Comparison of ENCODE assay signal across 8 cellular contexts in the genomic region with DNA sequence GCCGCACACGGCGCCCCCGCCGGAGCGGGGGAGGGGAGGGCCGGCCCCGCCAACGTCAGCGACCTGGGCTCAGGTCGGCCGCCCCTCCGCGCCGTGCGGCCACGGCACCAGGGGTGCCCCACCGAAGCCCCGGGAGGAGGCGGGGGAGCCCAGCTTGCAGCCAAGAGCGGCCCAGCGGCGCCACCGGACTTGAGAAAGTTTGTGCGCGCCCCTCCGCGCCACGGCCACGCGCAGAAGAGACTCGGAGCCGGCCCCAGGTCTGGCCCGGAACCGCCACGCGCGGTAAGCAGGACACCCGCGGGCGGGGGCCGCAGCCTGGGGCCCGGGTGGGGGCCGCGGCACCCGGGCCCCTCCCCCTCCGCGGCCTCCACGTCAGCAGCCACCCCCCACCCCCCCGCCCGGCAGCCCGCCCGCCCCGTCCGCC. TPM values are rescaled to one million over a fixed set of nuclear protein-coding genes. Genes with fewer than 3 reads are reported as not detected.
DNase-seq lines count a peak whose midpoint lies in the region; ATAC-seq, FAIRE-seq and TF ChIP-seq lines count a peak whose summit lies in the region.

No MANE protein-coding gene starts in this region.

- peak; percentile 40 for ATAC-seq in GM19023 (IDR thresholded peaks at IDR 0.05; ENCODE audit: unreplicated experiment)
- peak; percentile 44 for ATAC-seq in HG03432 (IDR thresholded peaks at IDR 0.05; ENCODE audit: unreplicated experiment)
- peak; percentile 62 for ATAC-seq in activated CD8-positive, alpha-beta T cell treated with anti-CD3 and anti-CD28 coated beads, Interleukin-2, amount 10 ng/mL, durations not matched to agents 7 days and 5 days
- ATAC-seq in gastroesophageal sphincter = peak; percentile 40
- ATAC-seq in pancreas = peak; percentile 2 to 46 (median 18)

- no peak for TF ChIP-seq EP300 in gastroesophageal sphincter (IDR thresholded peaks at IDR 0.05)

- no peak overlapping the region for H2AFZ ChIP-seq in ACC112 (ENCODE audit: low read length, unreplicated experiment)

- no peaks in the 10 kb centered on the region for H3K27me3 ChIP-seq in ACC112 (ENCODE audit: insufficient read depth, low read length)
- H3K27me3 ChIP-seq in gastroesophageal sphincter = no peaks in the 10 kb centered on the region
- H3K27me3 ChIP-seq in pancreas = no peaks in the 10 kb centered on the region

- intact Hi-C loops in pancreas (cut with DNase I) = no loop called here

- H3K27ac ChIP-seq in ACC112 (ENCODE audit: low read depth, low read length) (peak overlapping the region; percentile 76), gastroesophageal sphincter (peak overlapping the region; percentile 97 to 98 (median 98)), pancreas (peak overlapping the region; percentile 91 to 97 (median 94))

- peaks cover 12% of the 10 kb centered on the region for H3K9me3 Mint-ChIP-seq in activated CD8-positive, alpha-beta T cell treated with anti-CD3 and anti-CD28 coated beads, Interleukin-2, amount 10 ng/mL, durations not matched to agents 7 days and 5 days (ENCODE audit: insufficient read depth)

- WGBS in gastroesophageal sphincter (ENCODE audit: low coverage in 1 of 2), 2 donors = no CpG with 5 or more reads among the region's 55 CpGs
- 1 to 2% methylated on average over 34 to 55 of the region's 55 CpGs for WGBS in pancreas, 2 donors

- POLR2A ChIA-PET in activated CD8-positive, alpha-beta T cell treated with anti-CD3 and anti-CD28 coated beads, Interleukin-2, amount 10 ng/mL, durations not matched to agents 7 days and 5 days (lab: Charles Lee) = no interaction called here

- H3K4me1 ChIP-seq in ACC112 (ENCODE audit: control insufficient read depth, insufficient read depth, low read length, unreplicated experiment) (peaks cover 31% of the 10 kb centered on the region), gastroesophageal sphincter (peaks cover 0 to 60% (median 25%) of the 10 kb centered on the region in 3 donors), pancreas (peaks cover 12 to 29% (median 21%) of the 10 kb centered on the region in 3 donors)

- FAIRE-seq in pancreas (lab: Jason Lieb, UNC) = no peak

- no peaks in the 10 kb centered on the region for H3K27me3 Mint-ChIP-seq in activated CD8-positive, alpha-beta T cell treated with anti-CD3 and anti-CD28 coated beads, Interleukin-2, amount 10 ng/mL, durations not matched to agents 7 days and 5 days (ENCODE audit: low read depth)

- no peak overlapping the region for H3K4me3 Mint-ChIP-seq in activated CD8-positive, alpha-beta T cell treated with anti-CD3 and anti-CD28 coated beads, Interleukin-2, amount 10 ng/mL, durations not matched to agents 7 days and 5 days

- H3K4me3 ChIP-seq in ACC112 (ENCODE audit: low read depth, low read length) (peak overlapping the region; percentile 93), gastroesophageal sphincter (peak overlapping the region; percentile 98 to 99), pancreas (peak overlapping the region; percentile 74 to 95 (median 94))

- H3K9me3 ChIP-seq in gastroesophageal sphincter = no peaks in the 10 kb centered on the region
- no peaks in the 10 kb centered on the region for H3K9me3 ChIP-seq in pancreas

- no peak for DNase-seq in activated CD8-positive, alpha-beta T cell treated with anti-CD3 and anti-CD28 coated beads, Interleukin-2, amount 10 ng/mL, durations not matched to agents 7 days and 5 days
- DNase-seq in pancreas = peak; percentile 51 to 87 (median 66)
- no peak for DNase-seq in NCI-H128 (lab: John Stamatoyannopoulos, UW; ENCODE audit: unreplicated experiment)
- no peak for DNase-seq in DMS79 treated with DMSO at 0.1 percent for 48 hours (lab: John Stamatoyannopoulos, UW)

- no peak overlapping the region for H3K27ac Mint-ChIP-seq in activated CD8-positive, alpha-beta T cell treated with anti-CD3 and anti-CD28 coated beads, Interleukin-2, amount 10 ng/mL, durations not matched to agents 7 days and 5 days

- peaks cover 33% of the 10 kb centered on the region for H3K4me1 Mint-ChIP-seq in activated CD8-positive, alpha-beta T cell treated with anti-CD3 and anti-CD28 coated beads, Interleukin-2, amount 10 ng/mL, durations not matched to agents 7 days and 5 days (ENCODE audit: low read depth)

- H3K36me3 ChIP-seq in ACC112 (ENCODE audit: insufficient read depth, low read length) = peaks cover 19% of the 10 kb centered on the region
- peaks cover 0 to 18% of the 10 kb centered on the region in 2 donors for H3K36me3 ChIP-seq in gastroesophageal sphincter
- H3K36me3 ChIP-seq in pancreas = no peaks in the 10 kb centered on the region

- peaks cover 90% of the 10 kb centered on the region for H3K79me2 ChIP-seq in ACC112 (ENCODE audit: control insufficient read depth, insufficient read depth, low read length, unreplicated experiment)

- peaks cover 40% of the 10 kb centered on the region for H3K36me3 Mint-ChIP-seq in activated CD8-positive, alpha-beta T cell treated with anti-CD3 and anti-CD28 coated beads, Interleukin-2, amount 10 ng/mL, durations not matched to agents 7 days and 5 days (ENCODE audit: low read depth)

- TF ChIP-seq POLR2A in gastroesophageal sphincter (IDR thresholded peaks at IDR 0.05) = peak in 1 of 2 donors; percentile 2

- CTCF ChIA-PET in activated CD8-positive, alpha-beta T cell treated with anti-CD3 and anti-CD28 coated beads, Interleukin-2, amount 10 ng/mL, durations not matched to agents 7 days and 5 days (lab: Charles Lee) = no interaction called here

- TF ChIP-seq CTCF in gastroesophageal sphincter (IDR thresholded peaks at IDR 0.05) (no peak), pancreas (IDR thresholded peaks at IDR 0.05) (no peak)

RNA-seq across cellular contexts. Expression of a gene that starts 43.2 kb away (rescaled TPM):
- 100 to 1,000 TPM; 186 to 187 TPM for total RNA-seq in activated CD8-positive, alpha-beta T cell treated with anti-CD3 and anti-CD28 coated beads, Interleukin-2, amount 10 ng/mL, durations not matched to agents 7 days and 5 days
- 100 to 1,000 TPM; 279 to 367 (median 295) TPM for total RNA-seq in gastroesophageal sphincter
- total RNA-seq in pancreas = 100 to 1,000 TPM; 733 to 996 (median 775) TPM
- 100 to 1,000 TPM; 273 to 346 TPM for polyA plus RNA-seq in pancreas

RNA-seq across cellular contexts. Expression of a gene that starts 43.4 kb away (rescaled TPM):
- 100 to 1,000 TPM; 247 TPM for total RNA-seq in activated CD8-positive, alpha-beta T cell treated with anti-CD3 and anti-CD28 coated beads, Interleukin-2, amount 10 ng/mL, durations not matched to agents 7 days and 5 days
- total RNA-seq in gastroesophageal sphincter = 100 to 1,000 TPM; 317 to 360 (median 330) TPM
- total RNA-seq in pancreas = 100 to 1,000 TPM; 149 to 245 (median 204) TPM
- 100 to 1,000 TPM; 106 to 158 TPM for polyA plus RNA-seq in pancreas

Comparison
In these comparisons a context has a peak if more than half of its experiments do, and no peak if none do; other contexts are left out.
1. DNase-seq: peak in pancreas (6 of 6); none in activated CD8-positive, alpha-beta T cell treated with anti-CD3 and anti-CD28 coated beads, Interleukin-2, amount 10 ng/mL, durations not matched to agents 7 days and 5 days (single experiment), NCI-H128 (single experiment) and DMS79 treated with DMSO at 0.1 percent for 48 hours (single experiment).
2. Peak in every context shown above with its lines, with median percentiles within 50 percentile points of each other: H3K27ac ChIP-seq, H3K4me3 ChIP-seq and ATAC-seq.